Comparison of ENCODE assay signal across 10 cellular contexts in genomic region chr6:153790881-153791473, GRCh38.
DNase-seq lines count a peak whose midpoint lies in the region; ATAC-seq and TF ChIP-seq lines count a peak whose summit lies in the region.
"Had no signal": no experiment of that assay in that cellular context is flagged by ENCODE, and none has a peak within 500 bp of the region (broad histone marks: within the 10 kb centered on the region; RNA-seq: fewer than 3 reads in every experiment).

No MANE protein-coding gene starts in this region.

- H3K4me3 ChIP-seq in astrocyte of the cerebellum (ENCODE audit: low read depth, low read length), result no peak overlapping the region

- peaks cover 10% of the 10 kb centered on the region for H3K4me1 Mint-ChIP-seq in neural crest cell
- H3K4me1 Mint-ChIP-seq: immature natural killer cell had no signal

- H3K9me3 Mint-ChIP-seq in neural crest cell, result peaks cover 2% of the 10 kb centered on the region

- no peak overlapping the region for H3K27ac Mint-ChIP-seq in neural crest cell (ENCODE audit: unreplicated experiment)
- H3K27ac Mint-ChIP-seq: immature natural killer cell had no signal

- in situ Hi-C loops in astrocyte of the cerebellum (cut with HindIII; ENCODE audit: low sequenced_read_pairs), result no loop called here

- ATAC-seq in GM21786 (IDR thresholded peaks at IDR 0.05; ENCODE audit: unreplicated experiment), result no peak

- H3K36me3 Mint-ChIP-seq in neural crest cell (ENCODE audit: low read depth), result no peaks in the 10 kb centered on the region
- H3K36me3 Mint-ChIP-seq: immature natural killer cell had no signal

- TF ChIP-seq CTCF in GM12872 (IDR thresholded peaks at IDR 0.05; ENCODE audit: insufficient read depth, low read depth, low read length), result peak; percentile 39; the same call in 2 of the 3 replicates
- no peak for TF ChIP-seq CTCF in astrocyte of the cerebellum (IDR thresholded peaks at IDR 0.05; ENCODE audit: low read depth, low read length, missing control alignments)
- peak; percentile 43 for TF ChIP-seq CTCF in neural crest cell (conservative IDR thresholded peaks at IDR 0.05)

- H3K4me3 Mint-ChIP-seq in neural crest cell, result no peak overlapping the region
- H3K4me3 Mint-ChIP-seq: immature natural killer cell had no signal

- H3K27me3 Mint-ChIP-seq in neural crest cell (ENCODE audit: low read depth), result no peaks in the 10 kb centered on the region

- DNase-seq in Kasumi-1 (lab: John Stamatoyannopoulos, UW) (peak; percentile 16 to 24), astrocyte of the cerebellum (ENCODE audit: low read depth) (peak; percentile 16), neural crest cell (ENCODE audit: low read depth, low spot score) (peak; percentile 18), GOT3 (lab: John Stamatoyannopoulos, UW) (no peak)
- DNase-seq in stimulated activated CD4-positive, alpha-beta T cell treated with anti-CD3 and anti-CD28 coated beads, Interleukin-4, amount 100 ng/mL, for 4 hours, result no peak
- DNase-seq: immature natural killer cell, NCI-H1930, T-helper 2 cell had no signal

Comparison
In these comparisons a context has a peak if more than half of its experiments do, and no peak if none do; other contexts are left out.
1. DNase-seq: peak in Kasumi-1 (2 of 2), astrocyte of the cerebellum (single experiment) and neural crest cell (single experiment); none in stimulated activated CD4-positive, alpha-beta T cell treated with anti-CD3 and anti-CD28 coated beads, Interleukin-4, amount 100 ng/mL, for 4 hours (0 of 2) and GOT3 (single experiment).